ENCODE assay signal across 6 cellular contexts in the genomic region with DNA sequence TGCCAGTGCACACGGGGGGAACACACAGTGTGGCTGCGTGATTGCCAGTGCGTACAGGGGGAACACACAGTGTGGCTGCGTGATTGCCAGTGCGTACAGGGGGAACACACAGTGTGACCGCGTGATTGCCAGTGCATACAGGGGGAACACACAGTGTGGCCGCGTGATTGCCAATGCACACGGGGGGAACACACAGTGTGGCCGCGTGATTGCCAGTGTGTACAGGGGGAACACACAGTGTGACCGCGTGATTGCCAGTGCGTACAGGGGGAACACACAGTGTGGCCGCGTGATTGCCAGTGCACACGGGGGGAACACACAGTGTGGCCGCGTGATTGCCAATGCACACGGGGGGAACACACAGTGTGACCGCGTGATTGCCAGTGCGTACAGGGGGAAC.
DNase-seq lines count a peak whose midpoint lies in the region; ATAC-seq, FAIRE-seq and TF ChIP-seq lines count a peak whose summit lies in the region.
"Not testable (repeated sequence)": the region's sequence is repeated elsewhere in the genome, so short reads cannot be mapped to it uniquely, and the experiment has no call there.

No MANE protein-coding gene starts in this region.

- peak; percentile 58 for DNase-seq in activated CD4-positive, alpha-beta memory T cell treated with anti-CD3 and anti-CD28 coated beads for 36 hours
- DNase-seq in activated naive CD4-positive, alpha-beta T cell treated with anti-CD3 and anti-CD28 coated beads for 36 hours: peak; percentile 38
- DNase-seq in K562 (ENCODE audit: extremely low read depth in 1 of 4, low spot score in 3 of 4): not testable (repeated sequence)
- peak; percentile 39 for DNase-seq in mesenteric fat pad (ENCODE audit: low spot score)
- DNase-seq in transverse colon: peak; percentile 6

- not testable (repeated sequence) for H3K4me3 ChIP-seq in K562, transverse colon
- H3K4me3 ChIP-seq in iPS-18c (ENCODE audit: insufficient read depth, low read depth, low read length): peak overlapping the region; percentile 42; the same call in 1 of the 2 replicates

- in situ Hi-C loops in K562 (cut with MboI); transverse colon (cut with MboI; ENCODE audit: low pct_ligation_motif_present in 1 of 4, low pct_unique_long_range_greater_than_20kb in 1 of 4, low sequenced_read_pairs in 3 of 4): not testable (repeated sequence)

- peaks cover under 1 to 34% of the 10 kb centered on the region in 2 experiments; a peak in 3 of 5 replicates for H3K27me3 ChIP-seq in K562 (ENCODE audit: control insufficient read depth in 2 of 2, insufficient read depth in 2 of 2, low read length in 2 of 2)
- not testable (repeated sequence) for H3K27me3 ChIP-seq in transverse colon

- not testable (repeated sequence) for H3K36me3 Mint-ChIP-seq in activated CD4-positive, alpha-beta memory T cell treated with anti-CD3 and anti-CD28 coated beads for 36 hours; activated naive CD4-positive, alpha-beta T cell treated with anti-CD3 and anti-CD28 coated beads for 36 hours (ENCODE audit: low read depth)

- H3K27ac Mint-ChIP-seq in activated CD4-positive, alpha-beta memory T cell treated with anti-CD3 and anti-CD28 coated beads for 36 hours: peak overlapping the region; percentile 80
- peak overlapping the region; percentile 79 for H3K27ac Mint-ChIP-seq in activated naive CD4-positive, alpha-beta T cell treated with anti-CD3 and anti-CD28 coated beads for 36 hours

- H3K4me2 ChIP-seq in K562 (ENCODE audit: insufficient read depth, low read length): not testable (repeated sequence)

- TF ChIP-seq CTCF in K562 (IDR thresholded peaks at IDR 0.05 in 2 of 3, conservative IDR thresholded peaks at IDR 0.05 in 1 of 3; ENCODE audit: insufficient read depth in 2 of 3, low read depth in 1 of 3, low read length in 3 of 3); transverse colon (IDR thresholded peaks at IDR 0.05): not testable (repeated sequence)

- not testable (repeated sequence) for H3K27me3 Mint-ChIP-seq in activated CD4-positive, alpha-beta memory T cell treated with anti-CD3 and anti-CD28 coated beads for 36 hours; activated naive CD4-positive, alpha-beta T cell treated with anti-CD3 and anti-CD28 coated beads for 36 hours (ENCODE audit: low read depth)

- H3K79me2 ChIP-seq in K562 (ENCODE audit: control insufficient read depth, insufficient read depth, low read length): not testable (repeated sequence)

- H3K4me3 Mint-ChIP-seq in activated CD4-positive, alpha-beta memory T cell treated with anti-CD3 and anti-CD28 coated beads for 36 hours: peak overlapping the region; percentile 54
- peak overlapping the region; percentile 27 for H3K4me3 Mint-ChIP-seq in activated naive CD4-positive, alpha-beta T cell treated with anti-CD3 and anti-CD28 coated beads for 36 hours

- not testable (repeated sequence) for H3K9ac ChIP-seq in K562 (ENCODE audit: insufficient read depth in 1 of 2, low read depth in 2 of 2, low read length in 2 of 2)

- TF ChIP-seq RAD21 in K562 (CRISPR knock-in tag; conservative IDR thresholded peaks at IDR 0.05 in 1 of 2, IDR thresholded peaks at IDR 0.05 in 1 of 2): not testable (repeated sequence)

- CTCF ChIA-PET in activated CD4-positive, alpha-beta memory T cell treated with anti-CD3 and anti-CD28 coated beads for 36 hours (lab: Charles Lee); activated naive CD4-positive, alpha-beta T cell treated with anti-CD3 and anti-CD28 coated beads for 36 hours (lab: Charles Lee); K562 (lab: Yijun Ruan, JAX; ENCODE audit: low intra/inter-chr PET ratio): not testable (repeated sequence)

- H2AFZ ChIP-seq in K562 (ENCODE audit: low read depth, low read length): not testable (repeated sequence)

- not testable (repeated sequence) for BruUV-seq in K562 (replicated peaks; lab: Mats Ljungman, UMichigan)

- not testable (repeated sequence) for H3K9me1 ChIP-seq in K562 (ENCODE audit: control insufficient read depth, insufficient read depth, low read length)

- TF ChIP-seq POLR2A in K562 (conservative IDR thresholded peaks at IDR 0.05); transverse colon (IDR thresholded peaks at IDR 0.05): not testable (repeated sequence)

- POLR2A ChIA-PET in activated CD4-positive, alpha-beta memory T cell treated with anti-CD3 and anti-CD28 coated beads for 36 hours (lab: Charles Lee); K562 (lab: Yijun Ruan, JAX): not testable (repeated sequence)

- not testable (repeated sequence) for ATAC-seq in K562

- not testable (repeated sequence) for H3K4me1 Mint-ChIP-seq in activated CD4-positive, alpha-beta memory T cell treated with anti-CD3 and anti-CD28 coated beads for 36 hours (ENCODE audit: low read depth); activated naive CD4-positive, alpha-beta T cell treated with anti-CD3 and anti-CD28 coated beads for 36 hours (ENCODE audit: low read depth)

- H3K9me3 ChIP-seq in K562 (replicated peaks; ENCODE audit: control insufficient read depth, insufficient read depth, low read depth, low read length); transverse colon: not testable (repeated sequence)
- H3K9me3 ChIP-seq in iPS-18c (ENCODE audit: control insufficient read depth, insufficient read depth, low read length): peaks cover 23% of the 10 kb centered on the region

- H3K9me3 Mint-ChIP-seq in activated CD4-positive, alpha-beta memory T cell treated with anti-CD3 and anti-CD28 coated beads for 36 hours; activated naive CD4-positive, alpha-beta T cell treated with anti-CD3 and anti-CD28 coated beads for 36 hours: not testable (repeated sequence)

- not testable (repeated sequence) for H3K27ac ChIP-seq in K562 (ENCODE audit: extremely low read depth, low read depth, low read length); transverse colon

- TF ChIP-seq EP300 in K562 (IDR thresholded peaks at IDR 0.05; ENCODE audit: low read length); transverse colon (IDR thresholded peaks at IDR 0.05; ENCODE audit: low read depth): not testable (repeated sequence)

- H3K4me1 ChIP-seq in K562 (replicated peaks in 1 of 2; ENCODE audit: control insufficient read depth in 2 of 2, insufficient read depth in 2 of 2, low read length in 2 of 2); transverse colon: not testable (repeated sequence)

- H3K36me3 ChIP-seq in K562 (ENCODE audit: control insufficient read depth, insufficient read depth, low read length); transverse colon: not testable (repeated sequence)

- intact Hi-C loops in activated CD4-positive, alpha-beta memory T cell treated with anti-CD3 and anti-CD28 coated beads for 36 hours (cut with micrococcal nuclease); activated naive CD4-positive, alpha-beta T cell treated with anti-CD3 and anti-CD28 coated beads for 36 hours (cut with micrococcal nuclease); K562 (cut with micrococcal nuclease); transverse colon (cut with DNase I; ENCODE audit: low total_unique reads): not testable (repeated sequence)

- 90% methylated on average over 16 of the region's 24 CpGs for WGBS in K562 (ENCODE audit: insufficient coverage, low coverage, missing lambda C conversion rate)
- 88% methylated on average over 15 of the region's 24 CpGs; no CpG with 5 or more reads in 1 of the 2 donors for WGBS in transverse colon (ENCODE audit: low coverage in 1 of 2), 2 donors

- not testable (repeated sequence) for FAIRE-seq in K562 (lab: Jason Lieb, UNC)

- H4K20me1 ChIP-seq in K562 (replicated peaks; ENCODE audit: control insufficient read depth, insufficient read depth, low read length): not testable (repeated sequence)

TF ChIP-seq in K562, 482 proteins besides CTCF, POLR2A, EP300 and RAD21:
- peak; percentile 96; the same call in 1 of the 2 replicates for TF ChIP-seq CBX1 (IDR thresholded peaks at IDR 0.05; ENCODE audit: low read depth)
- TF ChIP-seq ZNF644 (tag; IDR thresholded peaks at IDR 0.05; ENCODE audit: low read depth): 0 out of 2 replicates have a peak, but pooled peaks have one; percentile 32
- TF ChIP-seq ADNP (tag; IDR thresholded peaks at IDR 0.05): peak; percentile 58; the same call in 1 of the 2 replicates
- 0 out of 2 replicates have a peak, but pooled peaks have one; percentile 80 for TF ChIP-seq RBM14 (IDR thresholded peaks at IDR 0.05; ENCODE audit: borderline replicate concordance, insufficient read depth, low read depth, low read length)
- peak; percentile 84 for TF ChIP-seq CBX5 (IDR thresholded peaks at IDR 0.05; ENCODE audit: borderline replicate concordance, low read depth)
- peak; percentile 88; the same call in 1 of the 2 replicates for TF ChIP-seq ZKSCAN1 (IDR thresholded peaks at IDR 0.05; ENCODE audit: low read depth, low read length)
